ENCODE assay signal across 11 cellular contexts in the genomic region with DNA sequence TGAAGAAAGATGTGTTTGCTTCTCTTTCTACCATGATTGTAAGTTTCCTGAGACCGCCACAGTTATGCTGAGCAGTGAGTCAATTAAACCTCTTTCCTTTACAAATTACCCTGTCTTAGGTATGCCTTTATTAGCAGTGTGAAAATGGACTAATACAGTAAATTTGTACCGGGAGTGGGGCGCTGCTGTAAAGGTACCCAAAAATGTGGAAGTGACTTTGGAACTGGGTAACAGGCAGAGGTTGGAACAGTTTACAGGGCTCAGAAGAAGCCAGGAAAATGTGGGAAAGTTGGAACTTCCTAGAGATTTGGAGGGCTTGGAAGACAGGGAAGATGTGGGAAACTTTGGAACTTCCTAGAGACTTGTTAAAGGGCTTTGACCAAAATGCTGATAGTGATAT.
"Had no signal": no experiment of that assay in that cellular context is flagged by ENCODE, and none has a peak within 500 bp of the region (broad histone marks: within the 10 kb centered on the region; RNA-seq: fewer than 3 reads in every experiment).

No MANE protein-coding gene starts in this region.

- ATAC-seq: GM23338, HCT116 had no signal

- H3K4me3 ChIP-seq: GM23248, GM23338, HAP-1 had no signal

- H3K4me1 ChIP-seq: HAP-1 had no signal

- FAIRE-seq: H1, H54 had no signal

- DNase-seq: GM23248, GOT3, H7, H9, HCEC 1CT, HFFc6 had no signal

- H3K36me3 ChIP-seq: HAP-1 had no signal

- H3K27ac ChIP-seq: GM23248 had no signal

- H3K4me2 ChIP-seq: GM23338 had no signal

- H3K9ac ChIP-seq: GM23248 had no signal

- H3K4me3 Mint-ChIP-seq: GM23338, H9, HFFc6 had no signal

- H3K4me1 Mint-ChIP-seq: GM23338, H9 had no signal

- H3K27ac Mint-ChIP-seq: GM23338, H9, HFFc6 had no signal

- H2AFZ ChIP-seq: GM23248, GM23338 had no signal
